1 cellular context compared by ENCODE assay signal in genomic region chr5:176792584-176793342, GRCh38.
TF ChIP-seq lines count a peak whose summit lies in the region.

No MANE protein-coding gene starts in this region.

TF ChIP-seq in H1, 55 proteins besides CTCF, POLR2A, EP300 and RAD21 (continued from another document):
- TF ChIP-seq E2F6 (IDR thresholded peaks at IDR 0.05), result no peak
